Comparison of ENCODE assay signal across 16 cellular contexts in the genomic region with DNA sequence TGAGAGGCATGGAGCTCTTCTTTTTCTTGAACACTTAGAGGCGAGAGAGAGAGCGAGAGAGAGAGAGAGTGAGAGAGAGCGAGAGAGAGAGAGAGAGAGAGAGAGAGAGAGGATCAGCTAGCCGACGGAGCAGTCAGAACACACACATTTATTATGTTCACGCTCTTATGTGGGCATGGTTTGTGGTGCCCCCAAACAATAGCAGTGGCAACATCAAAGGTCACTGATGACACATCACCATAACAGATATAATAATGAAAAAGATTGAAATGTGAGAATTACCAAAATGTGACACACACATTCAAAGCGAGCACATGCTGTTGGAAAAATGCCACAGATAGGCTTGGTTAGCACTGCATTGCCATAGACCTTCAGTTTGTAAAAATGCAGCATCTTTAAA.
DNase-seq lines count a peak whose midpoint lies in the region; ATAC-seq, FAIRE-seq and TF ChIP-seq lines count a peak whose summit lies in the region.
"Had no signal": no experiment of that assay in that cellular context is flagged by ENCODE, and none has a peak within 500 bp of the region (broad histone marks: within the 10 kb centered on the region; RNA-seq: fewer than 3 reads in every experiment).

No MANE protein-coding gene starts in this region.

- SMC1A ChIA-PET in GM12878 (lab: Charles Lee; ENCODE audit: uncharacterized antibody, unreplicated experiment) = interaction anchor here (0.7 to 1.1 kb wide), 2 partner anchors 19 to 229 kb away, joined by 3 to 5 read pairs; no protein-coding TSS in a partner anchor

- H3K4ac ChIP-seq in mesenchymal stem cell (ENCODE audit: low read depth in 1 of 2, low read length in 2 of 2) = no peak overlapping the region

- FAIRE-seq in GM12878 (lab: Jason Lieb, UNC) = no peak
- FAIRE-seq: G401.6 had no signal

- no peaks in the 10 kb centered on the region for H3K9me3 ChIP-seq in GM12878 (replicated peaks; ENCODE audit: control insufficient read depth, insufficient read depth, low read length)
- H3K9me3 ChIP-seq in mesenchymal stem cell (ENCODE audit: control insufficient read depth, low read length) = no peaks in the 10 kb centered on the region
- no peaks in the 10 kb centered on the region for H3K9me3 ChIP-seq in testis
- H3K9me3 ChIP-seq: BE2C had no signal

- H3K79me1 ChIP-seq in mesenchymal stem cell (replicated peaks; ENCODE audit: low read length, poor library complexity, severe bottlenecking) = peaks cover 22% of the 10 kb centered on the region

- RAD21 ChIA-PET in GM12878 (lab: Charles Lee; ENCODE audit: unreplicated experiment) = no interaction called here

- no peak for TF ChIP-seq EP300 in GM12878 (IDR thresholded peaks at IDR 0.05; ENCODE audit: borderline replicate concordance in 1 of 2, control insufficient read depth in 1 of 2, low read depth in 2 of 2, low read length in 2 of 2)

- no peak for DNase-seq in activated naive CD4-positive, alpha-beta T cell treated with anti-CD3 and anti-CD28 coated beads, Interleukin-2, amount 50 U/mL, for 72 hours (ENCODE audit: low spot score in 2 of 2)
- DNase-seq in activated naive CD4-positive, alpha-beta T cell treated with anti-CD3 and anti-CD28 coated beads for 36 hours = no peak
- DNase-seq in GM12878 (ENCODE audit: low read depth, low spot score) = no peak
- DNase-seq in mesenchymal stem cell = peak; percentile 2
- peak; percentile 26 for DNase-seq in testis
- DNase-seq: activated CD4-positive, alpha-beta T cell treated with anti-CD3 and anti-CD28 coated beads, Interleukin-2, amount 50 U/mL, for 48 hours; BE2C; foreskin keratinocyte; NCI-H146; NK-92 treated with Interleukin-12 subunit alpha and Interleukin-12 subunit beta, amount 100 ng/mL, for 24 hours; stimulated activated CD4-positive, alpha-beta T cell treated with anti-CD3 and anti-CD28 coated beads, Interleukin-2, amount 100 ng/mL, for 24 hours had no signal

- TF ChIP-seq POLR2A in GM12878 (IDR thresholded peaks at IDR 0.05; ENCODE audit: low read depth, low read length) (no peak), testis (IDR thresholded peaks at IDR 0.05) (no peak)

- TF ChIP-seq CTCF in GM12878 (IDR thresholded peaks at IDR 0.05 in 2 of 3, conservative IDR thresholded peaks at IDR 0.05 in 1 of 3; ENCODE audit: control insufficient read depth in 2 of 3, extremely low read depth in 1 of 3, insufficient read depth in 1 of 3, low read depth in 3 of 3, low read length in 3 of 3) (no peak), testis (IDR thresholded peaks at IDR 0.05) (no peak)

- peaks cover 0 to 3% of the 10 kb centered on the region in 2 experiments; a peak in 2 of 4 replicates for H3K36me3 ChIP-seq in GM12878 (ENCODE audit: control insufficient read depth in 2 of 2, insufficient read depth in 2 of 2, low read length in 1 of 2)
- no peaks in the 10 kb centered on the region for H3K36me3 ChIP-seq in mesenchymal stem cell (ENCODE audit: control insufficient read depth in 1 of 2, insufficient read depth in 2 of 2, low read depth in 1 of 2, low read length in 2 of 2)
- no peaks in the 10 kb centered on the region for H3K36me3 ChIP-seq in testis (ENCODE audit: low read depth, missing control alignments)
- H3K36me3 ChIP-seq: BE2C, cardiac muscle cell had no signal

- H2BK5ac ChIP-seq in mesenchymal stem cell (ENCODE audit: low read depth, low read length, poor library complexity, severe bottlenecking) = no peak overlapping the region

- H3K4me1 Mint-ChIP-seq in activated naive CD4-positive, alpha-beta T cell treated with anti-CD3 and anti-CD28 coated beads for 36 hours (ENCODE audit: low read depth) = peaks cover 33% of the 10 kb centered on the region

- H2BK120ac ChIP-seq in mesenchymal stem cell (ENCODE audit: low read depth, low read length) = no peak overlapping the region

- no TSS peak for BruUV-seq in GM12878 (replicated peaks; lab: Mats Ljungman, UMichigan)

- H4K8ac ChIP-seq in mesenchymal stem cell (ENCODE audit: low read length) = no peak overlapping the region

- no peaks in the 10 kb centered on the region; the same call in 1 of the 2 replicates for H4K20me1 ChIP-seq in GM12878 (ENCODE audit: control insufficient read depth, insufficient read depth)

- no peak overlapping the region for H3K18ac ChIP-seq in mesenchymal stem cell (ENCODE audit: low read depth in 1 of 2, low read length in 2 of 2)

- no peak overlapping the region for H3K14ac ChIP-seq in mesenchymal stem cell (ENCODE audit: low read length in 2 of 2)

- 87% methylated on average over 6 of the region's 7 CpGs for WGBS in GM12878 (ENCODE audit: insufficient coverage, insufficient replicate concordance, low lambda C conversion rate, missing lambda C conversion rate)
- WGBS in mesenchymal stem cell = 88% methylated on average over 1 of the region's 7 CpGs
- 50 to 56% methylated on average over 7 of the region's 7 CpGs for WGBS in testis, 2 donors

- H3K36me3 Mint-ChIP-seq in activated naive CD4-positive, alpha-beta T cell treated with anti-CD3 and anti-CD28 coated beads, Interleukin-2, amount 50 U/mL, for 72 hours = peaks cover 8 to 28% of the 10 kb centered on the region in 2 donors
- H3K36me3 Mint-ChIP-seq in activated naive CD4-positive, alpha-beta T cell treated with anti-CD3 and anti-CD28 coated beads for 36 hours (ENCODE audit: low read depth) = peaks cover 12% of the 10 kb centered on the region

- CTCF ChIA-PET in activated naive CD4-positive, alpha-beta T cell treated with anti-CD3 and anti-CD28 coated beads for 36 hours (lab: Charles Lee) = no interaction called here
- CTCF ChIA-PET in GM12878 (lab: Yijun Ruan, JAX) = interaction anchor here (0.9 kb wide), 1 partner anchor 46 kb away, joined by 3 read pairs; no protein-coding TSS in a partner anchor

- TF ChIP-seq RAD21 in GM12878 (IDR thresholded peaks at IDR 0.05; ENCODE audit: insufficient read depth, low read depth, low read length) = no peak

- H3K9ac ChIP-seq in GM12878 (ENCODE audit: control insufficient read depth, insufficient read depth, low read length) (no peak overlapping the region), mesenchymal stem cell (ENCODE audit: low read length) (no peak overlapping the region)

- H2AFZ ChIP-seq in GM12878 (ENCODE audit: control insufficient read depth, low read depth, low read length) (no peak overlapping the region), mesenchymal stem cell (ENCODE audit: low read depth, low read length) (no peak overlapping the region)

- no peak overlapping the region for H4K91ac ChIP-seq in mesenchymal stem cell (ENCODE audit: low read length)

- peak; percentile 74 to 89 for ATAC-seq in activated naive CD4-positive, alpha-beta T cell treated with anti-CD3 and anti-CD28 coated beads, Interleukin-2, amount 50 U/mL, for 72 hours
- no peak for ATAC-seq in GM12878
- no peak for ATAC-seq in GM18873 (IDR thresholded peaks at IDR 0.05; ENCODE audit: low FRiP score, unreplicated experiment)
- no peak for ATAC-seq in HG02763 (IDR thresholded peaks at IDR 0.05; ENCODE audit: unreplicated experiment)
- no peak for ATAC-seq in GM21381 (IDR thresholded peaks at IDR 0.05; ENCODE audit: unreplicated experiment)
- ATAC-seq: foreskin keratinocyte had no signal

- no peak overlapping the region for H2BK12ac ChIP-seq in mesenchymal stem cell (ENCODE audit: low read length in 2 of 2)

- peak overlapping the region in 1 of 2 donors; percentile 1 for H3K27ac Mint-ChIP-seq in activated naive CD4-positive, alpha-beta T cell treated with anti-CD3 and anti-CD28 coated beads, Interleukin-2, amount 50 U/mL, for 72 hours
- H3K27ac Mint-ChIP-seq in activated naive CD4-positive, alpha-beta T cell treated with anti-CD3 and anti-CD28 coated beads for 36 hours = no peak overlapping the region

- H3K4me1 ChIP-seq in GM12878 (ENCODE audit: control insufficient read depth, insufficient read depth, low read length) (no peaks in the 10 kb centered on the region), mesenchymal stem cell (ENCODE audit: control insufficient read depth, insufficient read depth, low read depth, low read length) (peaks cover 1% of the 10 kb centered on the region), testis (no peaks in the 10 kb centered on the region)

- H3K79me2 ChIP-seq in GM12878 (ENCODE audit: control insufficient read depth, insufficient read depth, low read length) = no peaks in the 10 kb centered on the region; the same call in 1 of the 2 replicates

- in situ Hi-C loops in GM12878 (cut with MboI) = no loop called here

- H3K27ac ChIP-seq in GM12878 (ENCODE audit: control insufficient read depth, insufficient read depth) (no peak overlapping the region), mesenchymal stem cell (ENCODE audit: low read length, poor library complexity, severe bottlenecking) (no peak overlapping the region), testis (no peak overlapping the region)
- H3K27ac ChIP-seq: cardiac muscle cell, foreskin keratinocyte had no signal

- H2AK5ac ChIP-seq in mesenchymal stem cell (ENCODE audit: low read length, severe bottlenecking) = no peak overlapping the region

- H3K4me2 ChIP-seq in GM12878 (ENCODE audit: control insufficient read depth, insufficient read depth) = no peak overlapping the region
- H3K4me2 ChIP-seq in mesenchymal stem cell (ENCODE audit: low read length, poor library complexity, severe bottlenecking) = no peak overlapping the region

- H3K4me3 ChIP-seq in GM12878 (no peak overlapping the region), mesenchymal stem cell (ENCODE audit: insufficient read depth in 1 of 2, low read depth in 1 of 2, low read length in 2 of 2) (no peak overlapping the region), testis (no peak overlapping the region)
- H3K4me3 ChIP-seq: cardiac muscle cell had no signal

- POLR2A ChIA-PET in GM12878 (lab: Charles Lee) = interaction anchor here (0.6 kb wide), 1 partner anchor 882 kb away, joined by 5 read pairs; no protein-coding TSS in a partner anchor

- H3K9me3 Mint-ChIP-seq in activated naive CD4-positive, alpha-beta T cell treated with anti-CD3 and anti-CD28 coated beads, Interleukin-2, amount 50 U/mL, for 72 hours = peaks cover 7 to 9% of the 10 kb centered on the region in 2 donors
- no peaks in the 10 kb centered on the region for H3K9me3 Mint-ChIP-seq in activated naive CD4-positive, alpha-beta T cell treated with anti-CD3 and anti-CD28 coated beads for 36 hours

- H2BK15ac ChIP-seq in mesenchymal stem cell (ENCODE audit: low read depth, poor library complexity, severe bottlenecking) = no peak overlapping the region

- H3K27me3 Mint-ChIP-seq in activated naive CD4-positive, alpha-beta T cell treated with anti-CD3 and anti-CD28 coated beads for 36 hours (ENCODE audit: low read depth) = no peaks in the 10 kb centered on the region

- H3K27me3 ChIP-seq in GM12878 (replicated peaks in 1 of 2; ENCODE audit: control insufficient read depth in 2 of 2, insufficient read depth in 2 of 2, low read length in 1 of 2) (no peaks in the 10 kb centered on the region), mesenchymal stem cell (ENCODE audit: control insufficient read depth in 1 of 2, insufficient read depth in 1 of 2, low read length in 2 of 2) (no peaks in the 10 kb centered on the region), testis (no peaks in the 10 kb centered on the region)
- H3K27me3 ChIP-seq: BE2C, cardiac muscle cell, foreskin keratinocyte had no signal

- H3K23ac ChIP-seq in mesenchymal stem cell (ENCODE audit: low read length in 2 of 2) = no peak overlapping the region

- intact Hi-C loops in activated naive CD4-positive, alpha-beta T cell treated with anti-CD3 and anti-CD28 coated beads for 36 hours (cut with micrococcal nuclease) = no loop called here
- intact Hi-C loops in GM12878 (cut with micrococcal nuclease; ENCODE audit: unreplicated experiment) = no loop called here
- intact Hi-C loops in testis (cut with DNase I; ENCODE audit: low total_unique reads) = no loop called here

- H3K4me3 Mint-ChIP-seq in activated naive CD4-positive, alpha-beta T cell treated with anti-CD3 and anti-CD28 coated beads for 36 hours = no peak overlapping the region

Comparison
In these comparisons a context has a peak if more than half of its experiments do, and no peak if none do; other contexts are left out.
1. ATAC-seq: peak in activated naive CD4-positive, alpha-beta T cell treated with anti-CD3 and anti-CD28 coated beads, Interleukin-2, amount 50 U/mL, for 72 hours (2 of 2); none in GM12878 (single experiment), GM18873 (single experiment), HG02763 (single experiment) and GM21381 (single experiment).
2. DNase-seq: peak in mesenchymal stem cell (single experiment) and testis (single experiment); none in activated naive CD4-positive, alpha-beta T cell treated with anti-CD3 and anti-CD28 coated beads, Interleukin-2, amount 50 U/mL, for 72 hours (0 of 2), activated naive CD4-positive, alpha-beta T cell treated with anti-CD3 and anti-CD28 coated beads for 36 hours (single experiment) and GM12878 (single experiment).